ENCODE assay signal across 16 cellular contexts in the genomic region with DNA sequence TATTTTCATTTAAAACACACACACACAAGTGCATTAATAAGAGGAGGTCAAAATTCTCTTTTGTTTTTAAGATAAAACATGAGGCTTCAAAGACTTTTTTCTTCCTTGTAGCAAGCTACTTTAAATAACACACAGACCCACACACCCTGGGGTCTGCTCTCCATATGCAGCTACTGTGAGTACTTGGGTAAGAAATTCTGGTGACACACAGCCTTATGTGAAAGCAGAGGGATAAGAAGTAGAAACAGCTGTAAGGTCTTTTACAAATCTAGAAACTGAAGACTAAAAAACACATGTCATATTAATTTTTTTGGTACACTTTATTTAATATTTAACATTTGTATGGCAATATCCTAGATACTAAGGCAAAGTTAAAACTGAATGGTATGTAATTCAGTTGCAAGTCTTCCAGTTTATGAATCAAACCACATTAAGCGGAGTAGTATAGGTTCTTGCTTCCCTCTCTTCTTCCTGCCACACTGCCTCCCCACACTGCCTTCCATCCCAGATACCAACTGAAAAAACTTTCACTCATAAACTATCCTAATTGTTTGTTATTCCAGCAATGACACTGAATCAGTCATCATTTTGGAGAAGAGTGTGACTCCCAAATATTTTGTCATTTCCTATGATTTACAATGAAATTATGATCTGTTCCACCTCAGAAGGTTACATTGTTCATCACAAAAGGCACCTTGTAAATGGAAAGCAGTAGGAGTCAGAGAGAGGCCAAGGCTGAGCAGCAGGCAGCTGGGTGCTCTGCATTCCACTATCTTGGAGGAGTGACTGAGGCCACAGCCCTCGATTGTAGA.
DNase-seq lines count a peak whose midpoint lies in the region; ATAC-seq, FAIRE-seq and TF ChIP-seq lines count a peak whose summit lies in the region.
"Had no signal": no experiment of that assay in that cellular context is flagged by ENCODE, and none has a peak within 500 bp of the region (broad histone marks: within the 10 kb centered on the region; RNA-seq: fewer than 3 reads in every experiment).

No MANE protein-coding gene starts in this region.

- in situ Hi-C loops in SK-MEL-5 (cut with HindIII; ENCODE audit: low pct_unique_long_range_greater_than_20kb, low sequenced_read_pairs) = no loop called here

- intact Hi-C loops in heart left ventricle (cut with DNase I) = no loop called here

- H3K4me1 ChIP-seq in heart left ventricle = peaks cover 0 to 34% (median 2%) of the 10 kb centered on the region in 12 donors
- H3K4me1 ChIP-seq: stomach had no signal

- ATAC-seq in heart left ventricle (peak in 3 of 4 donors; percentile 61 to 67 (median 61)), HG03342 (IDR thresholded peaks at IDR 0.05; ENCODE audit: unreplicated experiment) (no peak)
- ATAC-seq: naive thymus-derived CD4-positive, alpha-beta T cell; sciatic nerve had no signal

- no peak for TF ChIP-seq CTCF in heart left ventricle (IDR thresholded peaks at IDR 0.05)

- DNase-seq in H54 (ENCODE audit: insufficient read length, low spot score) = peak; percentile 38
- peak; percentile 21 for DNase-seq in SK-MEL-5 (ENCODE audit: low read depth, low spot score)
- DNase-seq in heart left ventricle = peak in 2 of 5 donors; percentile 21 to 35
- DNase-seq in non-pigmented ciliary epithelial cell (ENCODE audit: low read depth) = peak; percentile 27
- DNase-seq in effector CD8-positive, alpha-beta T cell (lab: John Stamatoyannopoulos, UW) = no peak
- DNase-seq in GM19239 (ENCODE audit: insufficient read length, low spot score) = no peak
- DNase-seq: activated naive CD4-positive, alpha-beta T cell treated with Interleukin-2 at 50 U/mL for 16 hours; CD8-positive, alpha-beta memory T cell; cerebellar nuclear complex; KBM-7; naive thymus-derived CD4-positive, alpha-beta T cell; NCI-H526; stomach had no signal

- no peak overlapping the region for H3K4me3 ChIP-seq in heart left ventricle
- H3K4me3 ChIP-seq: stomach had no signal

- peak overlapping the region in 10 of 12 donors; percentile 19 to 65 (median 50) for H3K27ac ChIP-seq in heart left ventricle
- H3K27ac ChIP-seq: stomach had no signal

- FAIRE-seq in H54 (lab: Jason Lieb, UNC) (peak; percentile 100), GM19239 (lab: Jason Lieb, UNC) (no peak)
- FAIRE-seq: keratinocyte had no signal

- no peaks in the 10 kb centered on the region for H3K9me3 ChIP-seq in heart left ventricle
- H3K9me3 ChIP-seq: stomach had no signal

- 53 to 58% (median 54%) methylated on average over 2 of the region's 2 CpGs for WGBS in heart left ventricle, 4 donors

- no peaks in the 10 kb centered on the region for H3K36me3 ChIP-seq in heart left ventricle
- H3K36me3 ChIP-seq: stomach had no signal

- TF ChIP-seq POLR2A in H54 (IDR thresholded peaks at IDR 0.05; ENCODE audit: low read depth, low read length) = no peak
- TF ChIP-seq POLR2A in heart left ventricle (IDR thresholded peaks at IDR 0.05) = no peak

- no peaks in the 10 kb centered on the region for H3K27me3 ChIP-seq in heart left ventricle
- H3K27me3 ChIP-seq: stomach had no signal

Comparison
In these comparisons a context has a peak if more than half of its experiments do, and no peak if none do; other contexts are left out.
1. DNase-seq: peak in H54 (single experiment), SK-MEL-5 (single experiment) and non-pigmented ciliary epithelial cell (single experiment); none in effector CD8-positive, alpha-beta T cell (single experiment) and GM19239 (single experiment).